Comparison of ENCODE assay signal across 29 cellular contexts in genomic region chr12:19484738-19485137, GRCh38. TPM values are rescaled to one million over a fixed set of nuclear protein-coding genes. Genes with fewer than 3 reads are reported as not detected.
DNase-seq lines count a peak whose midpoint lies in the region; ATAC-seq and TF ChIP-seq lines count a peak whose summit lies in the region.
"Had no signal": no experiment of that assay in that cellular context is flagged by ENCODE, and none has a peak within 500 bp of the region (broad histone marks: within the 10 kb centered on the region; RNA-seq: fewer than 3 reads in every experiment).

No MANE protein-coding gene starts in this region.

- H3K27ac ChIP-seq in CD8-positive, alpha-beta T cell (ENCODE audit: low read depth, low read length): no peak overlapping the region
- H3K27ac ChIP-seq: body of pancreas, foreskin keratinocyte, heart left ventricle had no signal

- POLR2A ChIA-PET in CD8-positive, alpha-beta T cell (lab: Charles Lee): no interaction called here

- H3K27ac Mint-ChIP-seq in activated CD4-positive, alpha-beta T cell treated with anti-CD3 and anti-CD28 coated beads, Interleukin-2, amount 10 ng/mL, durations not matched to agents 24 days and 14 days: peak overlapping the region; percentile 67
- H3K27ac Mint-ChIP-seq in CD8-positive, alpha-beta T cell: peak overlapping the region; percentile 33
- H3K27ac Mint-ChIP-seq in activated T-helper 2 cell treated with anti-CD3 and anti-CD28 coated beads, Interferon-gamma antibody, Interleukin-2, Interleukin-4, amounts not matched to agents 10 μg/mL and 5 μg/mL and 100 μg/mL, durations not matched to agents 14 hours and 24 hours and 36 hours: peak overlapping the region; percentile 62
- peak overlapping the region; percentile 12 for H3K27ac Mint-ChIP-seq in memory B cell
- H3K27ac Mint-ChIP-seq: HFFc6, IgD-negative memory B cell, type B pancreatic cell had no signal

- no peak overlapping the region for H3K4me3 Mint-ChIP-seq in activated CD4-positive, alpha-beta T cell treated with anti-CD3 and anti-CD28 coated beads, Interleukin-2, amount 10 ng/mL, durations not matched to agents 24 days and 14 days
- H3K4me3 Mint-ChIP-seq in CD8-positive, alpha-beta T cell: no peak overlapping the region
- H3K4me3 Mint-ChIP-seq in activated T-helper 2 cell treated with anti-CD3 and anti-CD28 coated beads, Interferon-gamma antibody, Interleukin-2, Interleukin-4, amounts not matched to agents 10 μg/mL and 5 μg/mL and 100 μg/mL, durations not matched to agents 14 hours and 24 hours and 36 hours (ENCODE audit: low read depth): no peak overlapping the region
- no peak overlapping the region for H3K4me3 Mint-ChIP-seq in memory B cell
- H3K4me3 Mint-ChIP-seq: dendritic cell treated with granulocyte-macrophage colony-stimulating factor and Interleukin-4, amounts not matched to agents 40 ng/mL and 50 ng/mL, for 4 days; HFFc6; IgD-negative memory B cell; nephron; type B pancreatic cell had no signal

- H3K27me3 Mint-ChIP-seq in activated CD4-positive, alpha-beta T cell treated with anti-CD3 and anti-CD28 coated beads, Interleukin-2, amount 10 ng/mL, durations not matched to agents 24 days and 14 days: no peaks in the 10 kb centered on the region
- no peaks in the 10 kb centered on the region for H3K27me3 Mint-ChIP-seq in CD8-positive, alpha-beta T cell (ENCODE audit: low read depth)
- H3K27me3 Mint-ChIP-seq in activated T-helper 2 cell treated with anti-CD3 and anti-CD28 coated beads, Interferon-gamma antibody, Interleukin-2, Interleukin-4, amounts not matched to agents 10 μg/mL and 5 μg/mL and 100 μg/mL, durations not matched to agents 14 hours and 24 hours and 36 hours (ENCODE audit: low read depth): no peaks in the 10 kb centered on the region
- H3K27me3 Mint-ChIP-seq in memory B cell: no peaks in the 10 kb centered on the region
- H3K27me3 Mint-ChIP-seq: dendritic cell treated with granulocyte-macrophage colony-stimulating factor and Interleukin-4, amounts not matched to agents 40 ng/mL and 50 ng/mL, for 4 days; IgD-negative memory B cell; type B pancreatic cell had no signal

- H3K4me3 ChIP-seq in CD8-positive, alpha-beta T cell (ENCODE audit: low read depth, low read length): no peak overlapping the region
- H3K4me3 ChIP-seq in HAP-1: no peak overlapping the region
- H3K4me3 ChIP-seq: body of pancreas, esophagus squamous epithelium, heart left ventricle had no signal

- H3K36me3 ChIP-seq in CD8-positive, alpha-beta T cell (ENCODE audit: insufficient read depth, low read length): no peaks in the 10 kb centered on the region
- H3K36me3 ChIP-seq in HAP-1 (replicated peaks): peaks cover 41% of the 10 kb centered on the region

- intact Hi-C loops in activated CD4-positive, alpha-beta T cell treated with anti-CD3 and anti-CD28 coated beads, Interleukin-2, amount 10 ng/mL, durations not matched to agents 24 days and 14 days (cut with micrococcal nuclease): loop anchor here (5.0 kb wide), 1 partner anchor 193 kb away; no protein-coding TSS in a partner anchor
- intact Hi-C loops in CD8-positive, alpha-beta T cell (cut with DNase I, micrococcal nuclease): loop anchor here (5.0 kb wide), 1 partner anchor 42 kb away; no protein-coding TSS in a partner anchor
- intact Hi-C loops in activated T-helper 2 cell treated with anti-CD3 and anti-CD28 coated beads, Interferon-gamma antibody, Interleukin-2, Interleukin-4, amounts not matched to agents 10 μg/mL and 5 μg/mL and 100 μg/mL, durations not matched to agents 14 hours and 24 hours and 36 hours (cut with micrococcal nuclease): loop anchor here (5.0 kb wide), 1 partner anchor 193 kb away; no protein-coding TSS in a partner anchor
- intact Hi-C loops in posterior cingulate gyrus (cut with DNase I): no loop called here

- peak; percentile 21 for ATAC-seq in CD8-positive, alpha-beta T cell
- no peak for ATAC-seq in memory B cell (ENCODE audit: low read depth)
- ATAC-seq: activated CD4-positive, CD25-positive, alpha-beta regulatory T cell treated with anti-CD3 and anti-CD28 coated beads, Interleukin-2, amount 50 U/mL, for 24 hours; body of pancreas; foreskin keratinocyte; heart left ventricle had no signal

- peaks cover 51% of the 10 kb centered on the region for H3K4me1 Mint-ChIP-seq in activated CD4-positive, alpha-beta T cell treated with anti-CD3 and anti-CD28 coated beads, Interleukin-2, amount 10 ng/mL, durations not matched to agents 24 days and 14 days
- H3K4me1 Mint-ChIP-seq in CD8-positive, alpha-beta T cell (ENCODE audit: low read depth): peaks cover 64% of the 10 kb centered on the region
- H3K4me1 Mint-ChIP-seq in activated T-helper 2 cell treated with anti-CD3 and anti-CD28 coated beads, Interferon-gamma antibody, Interleukin-2, Interleukin-4, amounts not matched to agents 10 μg/mL and 5 μg/mL and 100 μg/mL, durations not matched to agents 14 hours and 24 hours and 36 hours (ENCODE audit: low read depth): peaks cover 52% of the 10 kb centered on the region
- H3K4me1 Mint-ChIP-seq in memory B cell: peaks cover 26% of the 10 kb centered on the region

- peaks cover 9% of the 10 kb centered on the region for H3K9me3 ChIP-seq in CD8-positive, alpha-beta T cell (ENCODE audit: low read length)
- no peaks in the 10 kb centered on the region for H3K9me3 ChIP-seq in HAP-1
- H3K9me3 ChIP-seq: body of pancreas had no signal

- TF ChIP-seq CTCF in CD8-positive, alpha-beta T cell (IDR thresholded peaks at IDR 0.05): no peak

- H3K36me3 Mint-ChIP-seq in activated CD4-positive, alpha-beta T cell treated with anti-CD3 and anti-CD28 coated beads, Interleukin-2, amount 10 ng/mL, durations not matched to agents 24 days and 14 days (ENCODE audit: low read depth): peaks cover 69% of the 10 kb centered on the region
- peaks cover 63% of the 10 kb centered on the region for H3K36me3 Mint-ChIP-seq in CD8-positive, alpha-beta T cell
- H3K36me3 Mint-ChIP-seq in activated T-helper 2 cell treated with anti-CD3 and anti-CD28 coated beads, Interferon-gamma antibody, Interleukin-2, Interleukin-4, amounts not matched to agents 10 μg/mL and 5 μg/mL and 100 μg/mL, durations not matched to agents 14 hours and 24 hours and 36 hours (ENCODE audit: low read depth): peaks cover 89% of the 10 kb centered on the region
- peaks cover 35% of the 10 kb centered on the region for H3K36me3 Mint-ChIP-seq in memory B cell

- DNase-seq in activated CD4-positive, alpha-beta T cell treated with anti-CD3 and anti-CD28 coated beads, Interleukin-2, amount 10 ng/mL, durations not matched to agents 24 days and 14 days: no peak
- DNase-seq in activated CD4-positive, alpha-beta T cell treated with anti-CD3 and anti-CD28 coated beads, Interleukin-2, amount 50 U/mL, for 4 hours: no peak
- no peak for DNase-seq in CD8-positive, alpha-beta T cell
- no peak for DNase-seq in activated T-helper 2 cell treated with anti-CD3 and anti-CD28 coated beads, Interferon-gamma antibody, Interleukin-2, Interleukin-4, amounts not matched to agents 10 μg/mL and 5 μg/mL and 100 μg/mL, durations not matched to agents 14 hours and 24 hours and 36 hours (ENCODE audit: low spot score)
- DNase-seq in memory B cell (ENCODE audit: low spot score in 2 of 2): no peak
- no peak for DNase-seq in HAP-1 (ENCODE audit: low spot score in 2 of 2)
- no peak for DNase-seq in posterior cingulate gyrus
- DNase-seq in NCI-H510A treated with DMSO at 0.1 percent for 48 hours (lab: John Stamatoyannopoulos, UW): no peak
- DNase-seq: 8988T; body of pancreas; C1 segment of cervical spinal cord; DND-41; esophagus squamous epithelium; foreskin keratinocyte; GF-D8; GOT3; heart left ventricle; HFFc6; kidney; NCI-H1436 treated with DMSO at 0.1 percent for 48 hours; NCI-H226; Right ventricle myocardium superior; stimulated activated CD4-positive, alpha-beta T cell treated with anti-CD3 and anti-CD28 coated beads, Interleukin-4, amount 100 ng/mL, for 24 hours; substantia nigra had no signal

- in situ Hi-C loops in HAP-1 (cut with MboI; ENCODE audit: low sequenced_read_pairs): no loop called here

- peaks cover 4% of the 10 kb centered on the region for H3K9me3 Mint-ChIP-seq in activated CD4-positive, alpha-beta T cell treated with anti-CD3 and anti-CD28 coated beads, Interleukin-2, amount 10 ng/mL, durations not matched to agents 24 days and 14 days
- H3K9me3 Mint-ChIP-seq in CD8-positive, alpha-beta T cell: peaks cover 12% of the 10 kb centered on the region
- H3K9me3 Mint-ChIP-seq in activated T-helper 2 cell treated with anti-CD3 and anti-CD28 coated beads, Interferon-gamma antibody, Interleukin-2, Interleukin-4, amounts not matched to agents 10 μg/mL and 5 μg/mL and 100 μg/mL, durations not matched to agents 14 hours and 24 hours and 36 hours: peaks cover 12% of the 10 kb centered on the region
- H3K9me3 Mint-ChIP-seq in memory B cell: peaks cover 4% of the 10 kb centered on the region
- H3K9me3 Mint-ChIP-seq: HFFc6 had no signal

- CTCF ChIA-PET in CD8-positive, alpha-beta T cell (lab: Charles Lee): no interaction called here

- H3K27me3 ChIP-seq in CD8-positive, alpha-beta T cell (ENCODE audit: insufficient read depth, low read length): no peaks in the 10 kb centered on the region
- H3K27me3 ChIP-seq in HAP-1 (ENCODE audit: low read depth): no peaks in the 10 kb centered on the region
- H3K27me3 ChIP-seq: body of pancreas, esophagus squamous epithelium, foreskin keratinocyte, heart left ventricle had no signal

- peaks cover 36% of the 10 kb centered on the region for H3K4me1 ChIP-seq in CD8-positive, alpha-beta T cell (ENCODE audit: insufficient read depth, low read length)
- no peaks in the 10 kb centered on the region; the same call in 1 of the 2 replicates for H3K4me1 ChIP-seq in HAP-1
- H3K4me1 ChIP-seq: body of pancreas had no signal

RNA-seq across cellular contexts. Expression of gene AEBP2, which starts 45.4 kb away (rescaled TPM):
- 55.5 and 59.2 TPM in 2 replicates for total RNA-seq in activated CD4-positive, alpha-beta T cell treated with anti-CD3 and anti-CD28 coated beads, Interleukin-2, amount 10 ng/mL, durations not matched to agents 24 days and 14 days
- 10 to 100 TPM; 54.0 to 57.9 TPM for total RNA-seq in CD8-positive, alpha-beta T cell
- total RNA-seq in activated T-helper 2 cell treated with anti-CD3 and anti-CD28 coated beads, Interferon-gamma antibody, Interleukin-2, Interleukin-4, amounts not matched to agents 10 μg/mL and 5 μg/mL and 100 μg/mL, durations not matched to agents 14 hours and 24 hours and 36 hours: 64.3 and 67.6 TPM in 2 replicates

Comparison
In these comparisons a context has a peak if more than half of its experiments do, and no peak if none do; other contexts are left out.
1. H3K27ac Mint-ChIP-seq: peak in every context shown above with its lines; median percentile 67 in activated CD4-positive, alpha-beta T cell treated with anti-CD3 and anti-CD28 coated beads, Interleukin-2, amount 10 ng/mL, durations not matched to agents 24 days and 14 days; 62 in activated T-helper 2 cell treated with anti-CD3 and anti-CD28 coated beads, Interferon-gamma antibody, Interleukin-2, Interleukin-4, amounts not matched to agents 10 μg/mL and 5 μg/mL and 100 μg/mL, durations not matched to agents 14 hours and 24 hours and 36 hours; 33 in CD8-positive, alpha-beta T cell; 12 in memory B cell.